ENCODE assay signal across 16 cellular contexts in the genomic region with DNA sequence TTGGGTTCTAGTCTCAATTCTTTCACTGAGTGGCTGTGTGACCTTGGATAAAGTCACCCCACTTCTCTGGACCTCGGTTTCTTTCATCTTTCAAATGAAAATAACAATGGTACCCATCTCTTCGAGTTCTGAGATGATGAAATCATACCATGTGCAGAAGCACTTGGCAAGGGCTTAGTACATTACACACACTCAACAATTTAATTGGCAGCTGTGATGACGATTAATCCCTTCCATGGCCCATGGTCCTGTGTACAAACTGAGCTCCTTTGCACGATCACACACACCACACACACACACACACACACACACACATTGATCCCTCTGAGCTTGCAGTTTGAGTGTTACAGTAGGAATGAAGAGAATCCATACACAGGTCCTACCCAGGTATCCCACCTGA.
A peak's percentile ranks its signal among the peaks of the same experiment; 100 is the strongest.
DNase-seq lines count a peak whose midpoint lies in the region; ATAC-seq lines count a peak whose summit lies in the region.
"Had no signal": no experiment of that assay in that cellular context is flagged by ENCODE, and none has a peak within 500 bp of the region (broad histone marks: within the 10 kb centered on the region; RNA-seq: fewer than 3 reads in every experiment).

No MANE protein-coding gene starts in this region.

- no peak for ATAC-seq in GM21619 (IDR thresholded peaks at IDR 0.05; ENCODE audit: unreplicated experiment)
- no peak for ATAC-seq in HG03135 (IDR thresholded peaks at IDR 0.05; ENCODE audit: unreplicated experiment)
- ATAC-seq in HG02798 (IDR thresholded peaks at IDR 0.05; ENCODE audit: poor library complexity, unreplicated experiment): no peak

- peak; percentile 26 for DNase-seq in AG08395 (ENCODE audit: low spot score)
- DNase-seq in AG20443 (ENCODE audit: low spot score): peak; percentile 42
- DNase-seq in NCI-H524 (lab: John Stamatoyannopoulos, UW): peak; percentile 77 to 90
- DNase-seq in fibroblast of peridontal ligament (ENCODE audit: extremely low read depth): peak; percentile 34
- DNase-seq: DMS79 treated with DMSO at 0.1 percent for 48 hours, GOT3, KG1, NCI-H1417 treated with DMSO at 0.1 percent for 48 hours, NCI-H2081 treated with DMSO at 0.1 percent for 48 hours, NCI-H2227 treated with DMSO at 0.1 percent for 48 hours, NCI-H526, OCI-M1, SHP77 had no signal

Comparison
In these comparisons a context has a peak if more than half of its experiments do, and no peak if none do; other contexts are left out.
1. DNase-seq: peak in every context shown above with its lines; median percentile 84 in NCI-H524; 42 in AG20443; 34 in fibroblast of peridontal ligament; 26 in AG08395.